ENCODE assay signal across 30 cellular contexts in genomic region chr2:105092797-105093196, GRCh38.
"Had no signal": no experiment of that assay in that cellular context is flagged by ENCODE, and none has a peak within 500 bp of the region (broad histone marks: within the 10 kb centered on the region; RNA-seq: fewer than 3 reads in every experiment).

No MANE protein-coding gene starts in this region.

- H3K27me3 ChIP-seq: ascending aorta, breast epithelium, cardiac muscle cell, colonic mucosa, esophagus muscularis mucosa had no signal

- H3K9me3 Mint-ChIP-seq: activated CD4-positive, alpha-beta memory T cell treated with anti-CD3 and anti-CD28 coated beads, Interleukin-2, amount 10 ng/mL, durations not matched to agents 7 days and 5 days; activated CD4-positive, alpha-beta T cell treated with anti-CD3 and anti-CD28 coated beads, Interleukin-2, amount 10 ng/mL, durations not matched to agents 7 days and 5 days; activated naive CD4-positive, alpha-beta T cell treated with anti-CD3 and anti-CD28 coated beads, Interleukin-2, amount 10 ng/mL, durations not matched to agents 7 days and 5 days; activated naive CD4-positive, alpha-beta T cell treated with anti-CD3 and anti-CD28 coated beads, Interleukin-2, amount 50 U/mL, for 72 hours; activated naive CD8-positive, alpha-beta T cell treated with anti-CD3 and anti-CD28 coated beads, Interleukin-2, amount 10 ng/mL, durations not matched to agents 7 days and 5 days; activated T-cell treated with anti-CD3 and anti-CD28 coated beads, Interleukin-2, amount 50 U/mL, for 24 hours; activated T-cell treated with anti-CD3 and anti-CD28 coated beads, Interleukin-2, amount 50 U/mL, for 72 hours; brain; endodermal cell; WTC11 had no signal

- H3K36me3 Mint-ChIP-seq: activated naive CD4-positive, alpha-beta T cell treated with anti-CD3 and anti-CD28 coated beads, Interleukin-2, amount 50 U/mL, for 72 hours had no signal

- H3K4me3 ChIP-seq: ascending aorta, breast epithelium, cardiac muscle cell, colonic mucosa, esophagus muscularis mucosa had no signal

- H3K27ac Mint-ChIP-seq: activated CD4-positive, alpha-beta memory T cell treated with anti-CD3 and anti-CD28 coated beads, Interleukin-2, amount 10 ng/mL, durations not matched to agents 7 days and 5 days; activated CD4-positive, alpha-beta T cell treated with anti-CD3 and anti-CD28 coated beads, Interleukin-2, amount 10 ng/mL, durations not matched to agents 7 days and 5 days; activated naive CD4-positive, alpha-beta T cell treated with anti-CD3 and anti-CD28 coated beads, Interleukin-2, amount 10 ng/mL, durations not matched to agents 7 days and 5 days; activated naive CD4-positive, alpha-beta T cell treated with anti-CD3 and anti-CD28 coated beads, Interleukin-2, amount 50 U/mL, for 72 hours; activated naive CD8-positive, alpha-beta T cell treated with anti-CD3 and anti-CD28 coated beads, Interleukin-2, amount 10 ng/mL, durations not matched to agents 7 days and 5 days; activated T-cell treated with anti-CD3 and anti-CD28 coated beads, Interleukin-2, amount 50 U/mL, for 24 hours; activated T-cell treated with anti-CD3 and anti-CD28 coated beads, Interleukin-2, amount 50 U/mL, for 72 hours; brain; endodermal cell; WTC11 had no signal

- H3K27me3 Mint-ChIP-seq: activated CD4-positive, alpha-beta memory T cell treated with anti-CD3 and anti-CD28 coated beads, Interleukin-2, amount 10 ng/mL, durations not matched to agents 7 days and 5 days; activated CD4-positive, alpha-beta T cell treated with anti-CD3 and anti-CD28 coated beads, Interleukin-2, amount 10 ng/mL, durations not matched to agents 7 days and 5 days; activated naive CD4-positive, alpha-beta T cell treated with anti-CD3 and anti-CD28 coated beads, Interleukin-2, amount 10 ng/mL, durations not matched to agents 7 days and 5 days; activated naive CD8-positive, alpha-beta T cell treated with anti-CD3 and anti-CD28 coated beads, Interleukin-2, amount 10 ng/mL, durations not matched to agents 7 days and 5 days; activated T-cell treated with anti-CD3 and anti-CD28 coated beads, Interleukin-2, amount 50 U/mL, for 24 hours; brain had no signal

- H3K27ac ChIP-seq: ascending aorta, breast epithelium, cardiac muscle cell, colonic mucosa, esophagus muscularis mucosa, VCaP had no signal

- H3K9me3 ChIP-seq: ascending aorta, breast epithelium, colonic mucosa, esophagus muscularis mucosa had no signal

- H3K36me3 ChIP-seq: breast epithelium, colonic mucosa had no signal

- ATAC-seq: activated naive CD4-positive, alpha-beta T cell treated with anti-CD3 and anti-CD28 coated beads, Interleukin-2, amount 50 U/mL, for 72 hours; activated T-cell treated with anti-CD3 and anti-CD28 coated beads, Interleukin-2, amount 50 U/mL, for 72 hours; WTC11 had no signal

- H3K4me3 Mint-ChIP-seq: activated CD4-positive, alpha-beta memory T cell treated with anti-CD3 and anti-CD28 coated beads, Interleukin-2, amount 10 ng/mL, durations not matched to agents 7 days and 5 days; activated CD4-positive, alpha-beta T cell treated with anti-CD3 and anti-CD28 coated beads, Interleukin-2, amount 10 ng/mL, durations not matched to agents 7 days and 5 days; activated naive CD4-positive, alpha-beta T cell treated with anti-CD3 and anti-CD28 coated beads, Interleukin-2, amount 10 ng/mL, durations not matched to agents 7 days and 5 days; activated naive CD8-positive, alpha-beta T cell treated with anti-CD3 and anti-CD28 coated beads, Interleukin-2, amount 10 ng/mL, durations not matched to agents 7 days and 5 days; activated T-cell treated with anti-CD3 and anti-CD28 coated beads, Interleukin-2, amount 50 U/mL, for 24 hours; activated T-cell treated with anti-CD3 and anti-CD28 coated beads, Interleukin-2, amount 50 U/mL, for 72 hours; brain; endodermal cell; WTC11 had no signal

- H3K4me1 ChIP-seq: ascending aorta, breast epithelium, colonic mucosa, esophagus muscularis mucosa had no signal

- H3K4me1 Mint-ChIP-seq: activated naive CD4-positive, alpha-beta T cell treated with anti-CD3 and anti-CD28 coated beads, Interleukin-2, amount 10 ng/mL, durations not matched to agents 7 days and 5 days; brain; endodermal cell; WTC11 had no signal

- DNase-seq: activated CD4-positive, alpha-beta memory T cell treated with anti-CD3 and anti-CD28 coated beads, Interleukin-2, amount 10 ng/mL, durations not matched to agents 7 days and 5 days; activated CD4-positive, alpha-beta T cell treated with anti-CD3 and anti-CD28 coated beads for 1 hour; activated CD4-positive, alpha-beta T cell treated with anti-CD3 and anti-CD28 coated beads for 4 hours; activated CD4-positive, alpha-beta T cell treated with anti-CD3 and anti-CD28 coated beads, Interleukin-2, amount 10 ng/mL, durations not matched to agents 7 days and 5 days; activated CD4-positive, alpha-beta T cell treated with anti-CD3 and anti-CD28 coated beads, Interleukin-2, amount 50 U/mL, for 4 hours; activated CD8-positive, alpha-beta memory T cell treated with anti-CD3 and anti-CD28 coated beads, Interleukin-2, amount 50 U/mL, for 48 hours; activated gamma-delta T cell; activated naive CD4-positive, alpha-beta T cell; activated naive CD4-positive, alpha-beta T cell treated with anti-CD3 and anti-CD28 coated beads, Interleukin-2, amount 10 ng/mL, durations not matched to agents 7 days and 5 days; activated naive CD8-positive, alpha-beta T cell treated with anti-CD3 and anti-CD28 coated beads, Interleukin-2, amount 10 ng/mL, durations not matched to agents 7 days and 5 days; activated T-cell treated with anti-CD3 and anti-CD28 coated beads for 4 hours; activated T-cell treated with anti-CD3 and anti-CD28 coated beads, Interleukin-2, amount 50 U/mL, for 24 hours; activated T-cell treated with anti-CD3 and anti-CD28 coated beads, Interleukin-2, amount 50 U/mL, for 72 hours; central memory CD4-positive, alpha-beta T cell; cerebellar nuclear complex; colonic mucosa; effector CD8-positive, alpha-beta T cell; endodermal cell; erythroblast; foreskin melanocyte; head of caudate nucleus; T-helper 2 cell had no signal
